ENCODE assay signal across 1 cellular context in genomic region chr2:30237346-30238142, GRCh38.
TF ChIP-seq lines count a peak whose summit lies in the region.

No MANE protein-coding gene starts in this region.

TF ChIP-seq in IMR-90, 13 proteins besides CTCF, POLR2A, EP300 and RAD21 (continued from another document):
- TF ChIP-seq RCOR1 (IDR thresholded peaks at IDR 0.05; ENCODE audit: insufficient replicate concordance, low read length) (no peak), CHD1 (IDR thresholded peaks at IDR 0.05; ENCODE audit: low read depth, low read length) (no peak), RFX5 (IDR thresholded peaks at IDR 0.05; ENCODE audit: low read depth, low read length) (no peak)
